Comparison of ENCODE assay signal across 8 cellular contexts in the genomic region with DNA sequence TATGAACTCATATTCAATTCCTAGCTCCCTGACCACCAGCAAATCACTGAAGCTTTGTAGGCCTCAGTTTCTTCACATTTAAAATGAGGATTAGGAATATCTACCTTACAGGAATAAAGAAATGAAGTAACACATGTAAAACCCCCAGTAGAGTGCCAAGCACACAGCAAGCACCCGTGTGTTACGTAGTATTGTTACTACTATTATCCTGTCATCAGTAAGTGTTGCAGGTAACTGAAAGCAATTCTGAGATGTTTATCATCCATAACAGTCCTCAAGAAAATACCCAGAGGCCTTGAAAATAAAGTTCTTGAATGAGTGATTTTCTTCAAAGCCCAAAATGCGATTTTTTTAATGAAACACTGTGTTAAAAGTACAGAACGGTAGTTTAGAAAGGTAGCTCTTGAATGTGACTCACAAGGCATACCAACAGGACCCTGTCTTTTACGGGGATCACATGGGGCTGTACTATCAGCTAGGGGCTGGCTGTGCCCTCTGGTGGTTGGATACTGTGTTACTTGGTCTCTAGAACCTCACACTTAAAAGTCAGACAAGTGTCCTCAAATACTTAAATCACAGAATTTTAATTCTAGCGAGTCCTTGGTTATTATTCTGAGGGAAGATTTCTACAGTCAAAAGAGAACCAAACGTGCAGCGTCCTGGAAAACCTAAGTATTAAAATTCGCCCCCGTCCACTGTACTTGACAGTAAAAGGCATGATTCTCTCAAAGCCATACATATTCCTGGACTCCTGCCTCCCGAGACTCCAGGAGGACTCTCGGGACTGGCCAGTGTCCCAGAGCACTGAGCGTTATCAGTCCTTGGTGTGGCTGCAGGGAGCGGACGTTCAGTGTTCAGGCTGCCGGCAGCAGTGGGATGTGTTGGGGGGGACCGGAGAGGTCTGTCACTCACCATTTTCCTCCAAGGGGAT. TPM values are rescaled to one million over a fixed set of nuclear protein-coding genes. Genes with fewer than 3 reads are reported as not detected.
A peak's percentile ranks its signal among the peaks of the same experiment; 100 is the strongest.
DNase-seq lines count a peak whose midpoint lies in the region; ATAC-seq, FAIRE-seq and TF ChIP-seq lines count a peak whose summit lies in the region.

No MANE protein-coding gene starts in this region.

- H3K9me3 Mint-ChIP-seq in activated naive CD4-positive, alpha-beta T cell treated with anti-CD3 and anti-CD28 coated beads, Interleukin-2, amount 50 U/mL, for 24 hours: no peaks in the 10 kb centered on the region
- H3K9me3 Mint-ChIP-seq in glutamatergic neuron (ENCODE audit: unreplicated experiment): peaks cover 3% of the 10 kb centered on the region

- peak overlapping the region; percentile 45 to 87 (median 78) for H3K4me3 ChIP-seq in pancreas

- H3K27ac Mint-ChIP-seq in activated naive CD4-positive, alpha-beta T cell treated with anti-CD3 and anti-CD28 coated beads, Interleukin-2, amount 50 U/mL, for 24 hours: peak overlapping the region; percentile 96
- H3K27ac Mint-ChIP-seq in glutamatergic neuron (ENCODE audit: unreplicated experiment): peak overlapping the region; percentile 93

- H3K9me3 ChIP-seq in pancreas: no peaks in the 10 kb centered on the region

- H3K36me3 ChIP-seq in pancreas: peaks cover 0 to 4% (median 0%) of the 10 kb centered on the region in 3 donors

- peak overlapping the region; percentile 100 for H3K4me3 Mint-ChIP-seq in activated naive CD4-positive, alpha-beta T cell treated with anti-CD3 and anti-CD28 coated beads, Interleukin-2, amount 50 U/mL, for 24 hours
- H3K4me3 Mint-ChIP-seq in glutamatergic neuron (ENCODE audit: unreplicated experiment): peak overlapping the region; percentile 95

- TF ChIP-seq CTCF in glutamatergic neuron (IDR thresholded peaks at IDR 0.05; ENCODE audit: partially characterized antibody, unreplicated experiment) (peak; percentile 76), pancreas (IDR thresholded peaks at IDR 0.05) (peak; percentile 23 to 45 (median 34))

- H3K27ac ChIP-seq in pancreas: peak overlapping the region; percentile 53 to 87 (median 84)

- in situ Hi-C loops in KBM-7 (cut with MboI; ENCODE audit: low pct_unique_long_range_greater_than_20kb, low sequenced_read_pairs) (loop anchor here (10.0 kb wide), 1 partner anchor 187 kb away; the partner anchor contains the start of gene ACO1), SK-MEL-5 (cut with HindIII; ENCODE audit: low pct_unique_long_range_greater_than_20kb, low sequenced_read_pairs) (no loop called here)

- intact Hi-C loops in pancreas (cut with DNase I): loop anchor here in 2 of 3 donors (5.0 to 10.0 kb wide), 2 partner anchors 130 to 137 kb away; no protein-coding TSS in a partner anchor

- H3K4me1 ChIP-seq in pancreas: peaks cover 0 to 21% (median 11%) of the 10 kb centered on the region in 3 donors

- ATAC-seq in GM21737 (IDR thresholded peaks at IDR 0.05; ENCODE audit: unreplicated experiment) (peak; percentile 89), pancreas (peak; percentile 77 to 95 (median 87))

- peaks cover 4% of the 10 kb centered on the region for H3K36me3 Mint-ChIP-seq in activated naive CD4-positive, alpha-beta T cell treated with anti-CD3 and anti-CD28 coated beads, Interleukin-2, amount 50 U/mL, for 24 hours
- no peaks in the 10 kb centered on the region for H3K36me3 Mint-ChIP-seq in glutamatergic neuron (ENCODE audit: unreplicated experiment)

- 1 to 2% methylated on average over 17 of the region's 17 CpGs for WGBS in pancreas, 2 donors

- no peaks in the 10 kb centered on the region for H3K27me3 Mint-ChIP-seq in activated naive CD4-positive, alpha-beta T cell treated with anti-CD3 and anti-CD28 coated beads, Interleukin-2, amount 50 U/mL, for 24 hours
- H3K27me3 Mint-ChIP-seq in glutamatergic neuron (ENCODE audit: unreplicated experiment): peaks cover 6% of the 10 kb centered on the region

- peak; percentile 13 for FAIRE-seq in pancreas (lab: Jason Lieb, UNC)

- no peaks in the 10 kb centered on the region for H3K27me3 ChIP-seq in pancreas

- H3K4me1 Mint-ChIP-seq in activated naive CD4-positive, alpha-beta T cell treated with anti-CD3 and anti-CD28 coated beads, Interleukin-2, amount 50 U/mL, for 24 hours: peaks cover 39% of the 10 kb centered on the region
- H3K4me1 Mint-ChIP-seq in glutamatergic neuron (ENCODE audit: low read depth, unreplicated experiment): peaks cover 8% of the 10 kb centered on the region

- DNase-seq in ELR (ENCODE audit: low read depth): peak; percentile 91
- peak; percentile 86 for DNase-seq in KBM-7
- peak; percentile 75 for DNase-seq in SK-MEL-5 (ENCODE audit: low read depth, low spot score)
- DNase-seq in glutamatergic neuron: peak; percentile 68
- peak in 5 of 6 donors; percentile 18 to 60 (median 46) for DNase-seq in pancreas
- peak; percentile 71 for DNase-seq in ureter (ENCODE audit: low spot score)

RNA-seq across cellular contexts. Expression of gene NDUFB6, which starts 0.7 kb away (rescaled TPM):
- total RNA-seq in SK-MEL-5 (2014; rRNA removed; shearing (Covaris generic)): 75.7 and 77.6 TPM in 2 replicates
- polyA plus RNA-seq in SK-MEL-5 (2015; cell fraction: cytosol; rRNA removed): 50.0 and 52.7 TPM in 2 replicates
- 10.7 and 13.9 TPM in 2 replicates for polyA plus RNA-seq in SK-MEL-5 (2015; cell fraction: nucleus; rRNA removed)
- 30.7 TPM for total RNA-seq in glutamatergic neuron (ENCODE audit: unreplicated experiment)
- total RNA-seq in pancreas: 10 to 100 TPM; 11.3 to 21.2 (median 16.3) TPM
- 10 to 100 TPM; 12.6 to 29.5 TPM for polyA plus RNA-seq in pancreas
- total RNA-seq in ureter: 30.5 TPM

RNA-seq across cellular contexts. Expression of gene TOPORS, which starts 19.8 kb away (rescaled TPM):
- total RNA-seq in SK-MEL-5 (2014; rRNA removed; shearing (Covaris generic)): 25.3 and 26.4 TPM in 2 replicates
- polyA plus RNA-seq in SK-MEL-5 (2015; cell fraction: cytosol; rRNA removed): 10.1 and 11.7 TPM in 2 replicates
- 8.9 and 12.8 TPM in 2 replicates for polyA plus RNA-seq in SK-MEL-5 (2015; cell fraction: nucleus; rRNA removed)
- total RNA-seq in glutamatergic neuron (ENCODE audit: unreplicated experiment): 13.9 TPM
- 1 to 10 TPM; 4.3 to 9.0 (median 4.8) TPM for total RNA-seq in pancreas
- 1 to 10 TPM; 3.0 to 5.5 TPM for polyA plus RNA-seq in pancreas
- total RNA-seq in ureter: 13.3 TPM

RNA-seq across cellular contexts. Expression of gene SMIM27, which starts 20.1 kb away (rescaled TPM):
- 0.43 and 1.9 TPM in 2 replicates for total RNA-seq in SK-MEL-5 (2014; rRNA removed; shearing (Covaris generic))
- polyA plus RNA-seq in SK-MEL-5 (2015; cell fraction: cytosol; rRNA removed): 1.2 and 1.6 TPM in 2 replicates
- polyA plus RNA-seq in SK-MEL-5 (2015; cell fraction: nucleus; rRNA removed): 0.30 TPM in 1 of 2 replicates, not detected in the other
- total RNA-seq in glutamatergic neuron (ENCODE audit: unreplicated experiment) (7.8 TPM), pancreas (10 to 100 TPM in 1 of 6 donors, 1 to 10 TPM in 5; 3.5 to 10.7 (median 6.9) TPM), ureter (12.3 TPM)
- polyA plus RNA-seq in pancreas: 10 to 100 TPM in 1 of 2 donors, 1 to 10 TPM in 1; 5.1 to 14.4 TPM

RNA-seq across cellular contexts. Expression of gene RIGI, which starts 46.2 kb away (rescaled TPM):
- total RNA-seq in SK-MEL-5 (2014; rRNA removed; shearing (Covaris generic)): 1.2 and 1.5 TPM in 2 replicates
- 0.90 and 1.1 TPM in 2 replicates for polyA plus RNA-seq in SK-MEL-5 (2015; cell fraction: cytosol; rRNA removed)
- polyA plus RNA-seq in SK-MEL-5 (2015; cell fraction: nucleus; rRNA removed): 0.83 and 1.3 TPM in 2 replicates
- total RNA-seq in glutamatergic neuron (ENCODE audit: unreplicated experiment) (3.0 TPM), pancreas (10 to 100 TPM in 1 of 6 donors, 1 to 10 TPM in 5; 2.1 to 10.6 (median 4.1) TPM), ureter (10.0 TPM)
- 1 to 10 TPM; 2.4 to 4.0 TPM for polyA plus RNA-seq in pancreas

Comparison
In these comparisons a context has a peak if more than half of its experiments do, and no peak if none do; other contexts are left out.
1. Peak in every context shown above with its lines: DNase-seq, ATAC-seq, H3K4me3 ChIP-seq and H3K27ac ChIP-seq.